In the genomic region with DNA sequence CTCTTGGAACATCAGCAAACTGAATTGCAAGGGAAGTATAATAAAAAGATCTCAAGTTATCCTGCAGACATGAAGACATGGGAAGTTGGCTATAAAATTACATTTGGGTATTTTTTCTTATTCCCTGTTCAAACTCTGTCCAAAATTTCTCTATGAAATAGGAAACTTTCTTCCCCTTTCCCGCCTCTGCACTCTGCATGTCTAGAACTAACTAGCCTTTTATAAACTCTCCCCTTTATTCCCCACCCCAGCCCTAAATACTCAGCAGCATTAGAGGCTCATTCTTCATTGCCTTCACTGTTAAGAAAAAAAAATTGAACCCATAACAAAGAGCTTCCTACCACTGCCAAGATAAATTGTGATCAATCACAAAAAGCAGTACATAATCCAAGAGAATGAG, we compare ENCODE assay signal across 37 cellular contexts.
"Had no signal": no experiment of that assay in that cellular context is flagged by ENCODE, and none has a peak within 500 bp of the region (broad histone marks: within the 10 kb centered on the region; RNA-seq: fewer than 3 reads in every experiment).

No MANE protein-coding gene starts in this region.

- H3K4me3 Mint-ChIP-seq: activated CD4-positive, alpha-beta memory T cell treated with anti-CD3 and anti-CD28 coated beads for 36 hours; activated CD4-positive, alpha-beta T cell treated with anti-CD3 and anti-CD28 coated beads for 36 hours; activated CD4-positive, alpha-beta T cell treated with anti-CD3 and anti-CD28 coated beads, Interleukin-2, amount 10 ng/mL, durations not matched to agents 24 days and 14 days; activated CD8-positive, alpha-beta memory T cell treated with anti-CD3 and anti-CD28 coated beads, Interleukin-2, amount 10 ng/mL, durations not matched to agents 7 days and 5 days; activated CD8-positive, alpha-beta T cell treated with anti-CD3 and anti-CD28 coated beads, Interleukin-2, amount 10 ng/mL, durations not matched to agents 7 days and 5 days; activated naive CD4-positive, alpha-beta T cell treated with anti-CD3 and anti-CD28 coated beads for 36 hours; activated naive CD4-positive, alpha-beta T cell treated with anti-CD3 and anti-CD28 coated beads, Interleukin-2, amount 50 U/mL, for 24 hours; activated naive CD8-positive, alpha-beta T cell treated with anti-CD3 and anti-CD28 coated beads for 36 hours; activated naive CD8-positive, alpha-beta T cell treated with anti-CD3 and anti-CD28 coated beads, Interleukin-2, amount 50 U/mL, for 24 hours; activated T-helper 1 cell treated with anti-CD3 and anti-CD28 coated beads, Interleukin-12 subunit alpha, Interleukin-12 subunit beta, Interleukin-2, Interleukin-4 antibody, amounts not matched to agents 30 ng/mL and 10 ng/mL and 1 ng/mL, durations not matched to agents 14 hours and 24 hours and 36 hours; brain; central memory CD8-positive, alpha-beta T cell; dendritic cell treated with granulocyte-macrophage colony-stimulating factor and Interleukin-4, amounts not matched to agents 40 ng/mL and 50 ng/mL, for 4 days; endodermal cell; T-helper 17 cell; T-helper 2 cell treated with Interferon-gamma antibody and Interleukin-4, amounts not matched to agents 5 μg/mL and 100 μg/mL, for 36 hours had no signal

- H3K4me3 ChIP-seq: adrenal gland, ascending aorta, coronary artery, dorsolateral prefrontal cortex, gastrocnemius medialis had no signal

- H3K36me3 ChIP-seq: adrenal gland, ascending aorta, gastrocnemius medialis, WERI-Rb-1 had no signal

- H3K27ac ChIP-seq: adrenal gland, ascending aorta, dorsolateral prefrontal cortex, foreskin keratinocyte, WERI-Rb-1 had no signal

- H3K36me3 Mint-ChIP-seq: activated CD4-positive, alpha-beta memory T cell treated with anti-CD3 and anti-CD28 coated beads for 36 hours; activated CD8-positive, alpha-beta memory T cell treated with anti-CD3 and anti-CD28 coated beads, Interleukin-2, amount 10 ng/mL, durations not matched to agents 7 days and 5 days; activated naive CD4-positive, alpha-beta T cell treated with anti-CD3 and anti-CD28 coated beads, Interleukin-2, amount 50 U/mL, for 24 hours; activated naive CD8-positive, alpha-beta T cell treated with anti-CD3 and anti-CD28 coated beads for 36 hours; brain had no signal

- ATAC-seq: activated CD4-positive, alpha-beta T cell treated with anti-CD3 and anti-CD28 coated beads for 36 hours; activated CD8-positive, alpha-beta memory T cell treated with anti-CD3 and anti-CD28 coated beads, Interleukin-2, amount 10 ng/mL, durations not matched to agents 7 days and 5 days; activated CD8-positive, alpha-beta T cell treated with anti-CD3 and anti-CD28 coated beads, Interleukin-2, amount 10 ng/mL, durations not matched to agents 7 days and 5 days; activated naive CD8-positive, alpha-beta T cell treated with anti-CD3 and anti-CD28 coated beads, Interleukin-2, amount 50 U/mL, for 24 hours; esophagus mucosa; foreskin keratinocyte; gastrocnemius medialis; T-helper 17 cell had no signal

- H3K4me1 Mint-ChIP-seq: activated CD4-positive, alpha-beta T cell treated with anti-CD3 and anti-CD28 coated beads for 36 hours; activated CD4-positive, alpha-beta T cell treated with anti-CD3 and anti-CD28 coated beads, Interleukin-2, amount 10 ng/mL, durations not matched to agents 24 days and 14 days; activated CD8-positive, alpha-beta memory T cell treated with anti-CD3 and anti-CD28 coated beads, Interleukin-2, amount 10 ng/mL, durations not matched to agents 7 days and 5 days; activated naive CD4-positive, alpha-beta T cell treated with anti-CD3 and anti-CD28 coated beads, Interleukin-2, amount 50 U/mL, for 24 hours; activated naive CD8-positive, alpha-beta T cell treated with anti-CD3 and anti-CD28 coated beads for 36 hours; activated naive CD8-positive, alpha-beta T cell treated with anti-CD3 and anti-CD28 coated beads, Interleukin-2, amount 50 U/mL, for 24 hours; brain; central memory CD8-positive, alpha-beta T cell; endodermal cell; T-helper 17 cell had no signal

- H3K9me3 Mint-ChIP-seq: activated CD4-positive, alpha-beta memory T cell treated with anti-CD3 and anti-CD28 coated beads for 36 hours; activated CD4-positive, alpha-beta T cell treated with anti-CD3 and anti-CD28 coated beads, Interleukin-2, amount 10 ng/mL, durations not matched to agents 24 days and 14 days; activated naive CD8-positive, alpha-beta T cell treated with anti-CD3 and anti-CD28 coated beads, Interleukin-2, amount 50 U/mL, for 24 hours; activated T-helper 1 cell treated with anti-CD3 and anti-CD28 coated beads, Interleukin-12 subunit alpha, Interleukin-12 subunit beta, Interleukin-2, Interleukin-4 antibody, amounts not matched to agents 30 ng/mL and 10 ng/mL and 1 ng/mL, durations not matched to agents 14 hours and 24 hours and 36 hours; activated T-helper 2 cell treated with anti-CD3 and anti-CD28 coated beads, Interferon-gamma antibody, Interleukin-2, Interleukin-4, amounts not matched to agents 10 μg/mL and 5 μg/mL and 100 μg/mL, durations not matched to agents 14 hours and 24 hours and 36 hours; T-helper 2 cell treated with Interferon-gamma antibody and Interleukin-4, amounts not matched to agents 5 μg/mL and 100 μg/mL, for 36 hours had no signal

- H3K27me3 Mint-ChIP-seq: activated CD4-positive, alpha-beta memory T cell treated with anti-CD3 and anti-CD28 coated beads for 36 hours; activated CD4-positive, alpha-beta T cell treated with anti-CD3 and anti-CD28 coated beads for 36 hours; activated CD4-positive, alpha-beta T cell treated with anti-CD3 and anti-CD28 coated beads, Interleukin-2, amount 10 ng/mL, durations not matched to agents 24 days and 14 days; activated CD8-positive, alpha-beta memory T cell treated with anti-CD3 and anti-CD28 coated beads, Interleukin-2, amount 10 ng/mL, durations not matched to agents 7 days and 5 days; activated naive CD4-positive, alpha-beta T cell treated with anti-CD3 and anti-CD28 coated beads, Interleukin-2, amount 50 U/mL, for 24 hours; activated naive CD8-positive, alpha-beta T cell treated with anti-CD3 and anti-CD28 coated beads for 36 hours; activated naive CD8-positive, alpha-beta T cell treated with anti-CD3 and anti-CD28 coated beads, Interleukin-2, amount 50 U/mL, for 24 hours; central memory CD8-positive, alpha-beta T cell; dendritic cell treated with granulocyte-macrophage colony-stimulating factor and Interleukin-4, amounts not matched to agents 40 ng/mL and 50 ng/mL, for 4 days; T-helper 17 cell had no signal

- H3K27me3 ChIP-seq: adrenal gland, ascending aorta, dorsolateral prefrontal cortex, foreskin keratinocyte, gastrocnemius medialis had no signal

- H3K27ac Mint-ChIP-seq: activated CD4-positive, alpha-beta memory T cell treated with anti-CD3 and anti-CD28 coated beads for 36 hours; activated CD4-positive, alpha-beta T cell treated with anti-CD3 and anti-CD28 coated beads for 36 hours; activated CD4-positive, alpha-beta T cell treated with anti-CD3 and anti-CD28 coated beads, Interleukin-2, amount 10 ng/mL, durations not matched to agents 24 days and 14 days; activated CD8-positive, alpha-beta memory T cell treated with anti-CD3 and anti-CD28 coated beads, Interleukin-2, amount 10 ng/mL, durations not matched to agents 7 days and 5 days; activated CD8-positive, alpha-beta T cell treated with anti-CD3 and anti-CD28 coated beads, Interleukin-2, amount 10 ng/mL, durations not matched to agents 7 days and 5 days; activated naive CD4-positive, alpha-beta T cell treated with anti-CD3 and anti-CD28 coated beads for 36 hours; activated naive CD4-positive, alpha-beta T cell treated with anti-CD3 and anti-CD28 coated beads, Interleukin-2, amount 50 U/mL, for 24 hours; activated naive CD8-positive, alpha-beta T cell treated with anti-CD3 and anti-CD28 coated beads for 36 hours; activated naive CD8-positive, alpha-beta T cell treated with anti-CD3 and anti-CD28 coated beads, Interleukin-2, amount 50 U/mL, for 24 hours; activated T-helper 1 cell treated with anti-CD3 and anti-CD28 coated beads, Interleukin-12 subunit alpha, Interleukin-12 subunit beta, Interleukin-2, Interleukin-4 antibody, amounts not matched to agents 30 ng/mL and 10 ng/mL and 1 ng/mL, durations not matched to agents 14 hours and 24 hours and 36 hours; activated T-helper 2 cell treated with anti-CD3 and anti-CD28 coated beads, Interferon-gamma antibody, Interleukin-2, Interleukin-4, amounts not matched to agents 10 μg/mL and 5 μg/mL and 100 μg/mL, durations not matched to agents 14 hours and 24 hours and 36 hours; brain; dendritic cell treated with granulocyte-macrophage colony-stimulating factor and Interleukin-4, amounts not matched to agents 40 ng/mL and 50 ng/mL, for 4 days; endodermal cell; T-helper 17 cell; T-helper 2 cell treated with Interferon-gamma antibody and Interleukin-4, amounts not matched to agents 5 μg/mL and 100 μg/mL, for 36 hours had no signal

- DNase-seq: activated CD4-positive, alpha-beta memory T cell treated with anti-CD3 and anti-CD28 coated beads for 36 hours; activated CD4-positive, alpha-beta T cell treated with anti-CD3 and anti-CD28 coated beads for 36 hours; activated CD4-positive, alpha-beta T cell treated with anti-CD3 and anti-CD28 coated beads, Interleukin-2, amount 10 ng/mL, durations not matched to agents 24 days and 14 days; activated CD4-positive, CD25-positive, alpha-beta regulatory T cell; activated CD4-positive, CD25-positive, alpha-beta regulatory T cell treated with anti-CD3 and anti-CD28 coated beads, Interleukin-2, amount 50 U/mL, for 72 hours; activated CD8-positive, alpha-beta memory T cell treated with anti-CD3 and anti-CD28 coated beads, Interleukin-2, amount 10 ng/mL, durations not matched to agents 7 days and 5 days; activated CD8-positive, alpha-beta memory T cell treated with anti-CD3 and anti-CD28 coated beads, Interleukin-2, amount 50 U/mL, for 4 hours; activated CD8-positive, alpha-beta T cell treated with anti-CD3 and anti-CD28 coated beads, Interleukin-2, amount 10 ng/mL, durations not matched to agents 7 days and 5 days; activated effector memory CD4-positive, alpha-beta T cell treated with anti-CD3 and anti-CD28 coated beads, Interleukin-2, amount 50 U/mL, for 16 hours; activated naive CD4-positive, alpha-beta T cell treated with anti-CD3 and anti-CD28 coated beads for 36 hours; activated naive CD8-positive, alpha-beta T cell treated with anti-CD3 and anti-CD28 coated beads for 36 hours; activated naive CD8-positive, alpha-beta T cell treated with anti-CD3 and anti-CD28 coated beads, Interleukin-2, amount 50 U/mL, for 24 hours; activated T-cell treated with anti-CD3 and anti-CD28 coated beads, Interleukin-2, amount 50 U/mL, for 1 hour; activated T-cell treated with anti-CD3 and anti-CD28 coated beads, Interleukin-2, amount 50 U/mL, for 48 hours; adrenal gland; amygdala; dorsolateral prefrontal cortex; effector memory CD4-positive, alpha-beta T cell; endodermal cell; foreskin keratinocyte; gastrocnemius medialis; glutamatergic neuron; SW 1271; T-helper 1 cell; T-helper 17 cell; T1000; WERI-Rb-1 had no signal
